Comparison of ENCODE assay signal across 8 cellular contexts in the genomic region with DNA sequence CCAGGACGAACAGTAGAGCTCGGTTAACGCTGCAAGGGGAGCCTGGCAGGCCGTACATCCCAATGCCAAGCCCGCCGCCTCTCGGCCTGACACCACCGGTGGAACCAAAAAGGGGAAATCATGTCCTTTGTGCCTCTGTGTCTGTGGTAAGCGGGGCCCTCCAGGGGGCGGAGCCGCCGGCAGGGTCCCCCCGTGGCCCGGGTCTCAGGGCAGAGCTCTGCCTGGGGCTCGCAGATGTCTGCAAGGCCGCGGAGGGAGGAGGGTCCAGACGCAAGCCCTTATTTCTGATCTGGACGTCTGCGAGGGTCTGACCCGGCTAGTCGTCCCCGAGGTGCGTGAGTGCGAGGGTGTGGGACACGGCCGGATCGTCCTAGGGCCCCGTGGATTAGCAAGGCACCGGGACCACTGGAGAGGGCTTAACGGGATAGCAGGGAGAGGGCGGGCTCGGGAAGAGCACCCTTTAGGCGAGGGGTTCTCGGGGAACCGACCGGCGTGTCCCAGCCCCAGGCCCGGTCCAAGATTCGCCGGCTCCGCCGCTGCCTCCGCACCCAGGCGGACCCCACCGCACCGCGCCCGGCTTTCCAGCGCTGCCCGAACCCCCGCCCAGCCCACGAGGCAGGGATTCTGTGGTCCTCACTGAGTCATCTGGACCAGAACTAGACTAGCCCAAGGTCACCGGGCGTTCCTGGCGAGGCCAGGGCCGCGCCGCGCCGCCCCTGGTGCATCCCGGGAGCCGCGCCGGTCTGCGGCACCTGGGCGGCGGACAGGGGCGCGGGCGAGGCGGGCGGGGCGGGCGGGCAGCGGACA. TPM values are rescaled to one million over a fixed set of nuclear protein-coding genes. Genes with fewer than 3 reads are reported as not detected.
DNase-seq lines count a peak whose midpoint lies in the region; ATAC-seq and TF ChIP-seq lines count a peak whose summit lies in the region.

No MANE protein-coding gene starts in this region.

- peak; percentile 11 for ATAC-seq in HG02973 (IDR thresholded peaks at IDR 0.05; ENCODE audit: unreplicated experiment)

- DNase-seq in activated gamma-delta T cell treated with anti-CD3 and anti-CD28 coated beads, Interleukin-2, amount 50 U/mL, for 16 hours (ENCODE audit: low read depth) = peak; percentile 22
- DNase-seq in germinal center (ENCODE audit: low spot score) (peak; percentile 62), nucleus accumbens (lab: John Stamatoyannopoulos, UW) (peak in 45 of 56 donors; percentile 28 to 80 (median 62)), NCI-H2029 (lab: John Stamatoyannopoulos, UW) (no peak)

- peak; percentile 61 for TF ChIP-seq POLR2A in GM15510 (IDR thresholded peaks at IDR 0.05; ENCODE audit: borderline replicate concordance, extremely low read depth, insufficient read length)
- TF ChIP-seq POLR2A in Raji (IDR thresholded peaks at IDR 0.05; ENCODE audit: insufficient read depth, low read depth, low read length) = peak; percentile 81

- H3K27ac ChIP-seq in temporal lobe (ENCODE audit: low read depth, low read length) = peak overlapping the region; percentile 82

RNA-seq across cellular contexts. Expression of a gene that starts 0.9 kb away (rescaled TPM):
- 22.4 TPM for total RNA-seq in temporal lobe
